Comparison of ENCODE assay signal across 1 cellular context in genomic region chr16:84922351-84923135, GRCh38.
TF ChIP-seq lines count a peak whose summit lies in the region.

No MANE protein-coding gene starts in this region.

TF ChIP-seq in HepG2, 621 proteins besides CTCF, POLR2A, EP300 and RAD21 (continued from another document and continues in another):
- TF ChIP-seq TGIF2 (CRISPR knock-in tag; IDR thresholded peaks at IDR 0.05) (0 out of 2 replicates have a peak, but pooled peaks have one; percentile 53), PBX2 (CRISPR knock-in tag; IDR thresholded peaks at IDR 0.05) (0 out of 2 replicates have a peak, but pooled peaks have one; percentile 6), ELK4 (CRISPR knock-in tag; IDR thresholded peaks at IDR 0.05; ENCODE audit: borderline replicate concordance) (no peak), ZBTB21 (CRISPR knock-in tag; IDR thresholded peaks at IDR 0.05) (no peak), ZSCAN5A (CRISPR knock-in tag; IDR thresholded peaks at IDR 0.05; ENCODE audit: borderline replicate concordance) (no peak), ZNF562 (CRISPR knock-in tag; IDR thresholded peaks at IDR 0.05; ENCODE audit: borderline replicate concordance) (no peak), GLI4 (CRISPR knock-in tag; IDR thresholded peaks at IDR 0.05; ENCODE audit: borderline replicate concordance) (no peak), ZNF567 (CRISPR knock-in tag; IDR thresholded peaks at IDR 0.05; ENCODE audit: borderline replicate concordance) (no peak), RFX3 (CRISPR knock-in tag; IDR thresholded peaks at IDR 0.05) (no peak), ZNF431 (CRISPR knock-in tag; IDR thresholded peaks at IDR 0.05; ENCODE audit: borderline replicate concordance, low read depth) (no peak), SOX6 (IDR thresholded peaks at IDR 0.05) (no peak), SOX6 (CRISPR knock-in tag; IDR thresholded peaks at IDR 0.05) (peak; percentile 64), PRMT3 (CRISPR knock-in tag; IDR thresholded peaks at IDR 0.05; ENCODE audit: borderline replicate concordance, low read depth) (no peak), ZNF569 (CRISPR knock-in tag; IDR thresholded peaks at IDR 0.05; ENCODE audit: borderline replicate concordance) (no peak), ZNF205 (CRISPR knock-in tag; IDR thresholded peaks at IDR 0.05) (no peak), HMG20A (CRISPR knock-in tag; IDR thresholded peaks at IDR 0.05; ENCODE audit: borderline replicate concordance) (no peak), ZNF781 (CRISPR knock-in tag; IDR thresholded peaks at IDR 0.05; ENCODE audit: borderline replicate concordance, not compliant biosample characterization) (peak; percentile 48), ZBTB37 (CRISPR knock-in tag; IDR thresholded peaks at IDR 0.05) (no peak), ZNF354B (CRISPR knock-in tag; IDR thresholded peaks at IDR 0.05) (no peak), POLR2AphosphoS5 (IDR thresholded peaks at IDR 0.05; ENCODE audit: low read depth, low read length) (no peak), KMT2A (CRISPR knock-in tag; IDR thresholded peaks at IDR 0.05) (no peak), TFAP4 (IDR thresholded peaks at IDR 0.05; ENCODE audit: borderline replicate concordance, low read depth) (peak; percentile 82), TBX2 (CRISPR knock-in tag; IDR thresholded peaks at IDR 0.05; ENCODE audit: borderline replicate concordance) (0 out of 2 replicates have a peak, but pooled peaks have one; percentile 41), ZNF30 (CRISPR knock-in tag; IDR thresholded peaks at IDR 0.05) (no peak), SALL1 (CRISPR knock-in tag; IDR thresholded peaks at IDR 0.05) (peak; percentile 39; the same call in 1 of the 2 replicates), BRCA1 (CRISPR knock-in tag; IDR thresholded peaks at IDR 0.05) (no peak), ZNF879 (CRISPR knock-in tag; IDR thresholded peaks at IDR 0.05) (no peak), ZNF83 (CRISPR knock-in tag; IDR thresholded peaks at IDR 0.05; ENCODE audit: borderline replicate concordance) (no peak), ARNT (IDR thresholded peaks at IDR 0.05) (no peak), REPIN1 (CRISPR knock-in tag; IDR thresholded peaks at IDR 0.05; ENCODE audit: borderline replicate concordance, low read depth) (no peak), BRF2 (CRISPR knock-in tag; IDR thresholded peaks at IDR 0.05) (no peak), LCORL (IDR thresholded peaks at IDR 0.05) (no peak), LCORL (CRISPR knock-in tag; IDR thresholded peaks at IDR 0.05) (no peak), BHLHE40 (IDR thresholded peaks at IDR 0.05; ENCODE audit: low read length) (no peak), ZMAT3 (CRISPR knock-in tag; conservative IDR thresholded peaks at IDR 0.05) (no peak), ZBED4 (CRISPR knock-in tag; IDR thresholded peaks at IDR 0.05; ENCODE audit: borderline replicate concordance) (no peak), ZBTB46 (CRISPR knock-in tag; IDR thresholded peaks at IDR 0.05; ENCODE audit: borderline replicate concordance) (no peak), ARID5B (CRISPR knock-in tag; IDR thresholded peaks at IDR 0.05) (no peak), ZGPAT (CRISPR knock-in tag; IDR thresholded peaks at IDR 0.05) (no peak), AKAP8 (CRISPR knock-in tag; IDR thresholded peaks at IDR 0.05) (no peak), ZNF576 (CRISPR knock-in tag; IDR thresholded peaks at IDR 0.05) (no peak), ZSCAN31 (CRISPR knock-in tag; IDR thresholded peaks at IDR 0.05; ENCODE audit: low read depth) (0 out of 2 replicates have a peak, but pooled peaks have one; percentile 42), TOE1 (CRISPR knock-in tag; IDR thresholded peaks at IDR 0.05) (no peak)
